22 cellular contexts compared by ENCODE assay signal in genomic region chrX:69523314-69523713, GRCh38. TPM values are rescaled to one million over a fixed set of nuclear protein-coding genes. Genes with fewer than 3 reads are reported as not detected.
DNase-seq lines count a peak whose midpoint lies in the region; ATAC-seq, FAIRE-seq and TF ChIP-seq lines count a peak whose summit lies in the region.
"Had no signal": no experiment of that assay in that cellular context is flagged by ENCODE, and none has a peak within 500 bp of the region (broad histone marks: within the 10 kb centered on the region; RNA-seq: fewer than 3 reads in every experiment).

No MANE protein-coding gene starts in this region.

- in situ Hi-C loops in KBM-7 (cut with MboI; ENCODE audit: low pct_unique_long_range_greater_than_20kb, low sequenced_read_pairs) (no loop called here), K562 (cut with MboI) (no loop called here)

- intact Hi-C loops in K562 (cut with micrococcal nuclease): no loop called here

- H3K9ac ChIP-seq in K562 (ENCODE audit: insufficient read depth in 1 of 2, low read depth in 2 of 2, low read length in 2 of 2): no peak overlapping the region
- H3K9ac ChIP-seq: KMS-11, SK-N-SH had no signal

- H3K9me1 ChIP-seq in K562 (ENCODE audit: control insufficient read depth, insufficient read depth, low read length): no peaks in the 10 kb centered on the region

- no peaks in the 10 kb centered on the region for H4K20me1 ChIP-seq in K562 (replicated peaks; ENCODE audit: control insufficient read depth, insufficient read depth, low read length)

- WGBS in K562 (ENCODE audit: insufficient coverage, low coverage, missing lambda C conversion rate): 0% methylated on average over 3 of the region's 4 CpGs

- no peak overlapping the region for H2AFZ ChIP-seq in K562 (ENCODE audit: low read depth, low read length)
- H2AFZ ChIP-seq: PC-9 had no signal

- H3K4me1 ChIP-seq in K562 (replicated peaks in 1 of 2; ENCODE audit: control insufficient read depth in 2 of 2, insufficient read depth in 2 of 2, low read length in 2 of 2): no peaks in the 10 kb centered on the region
- peaks cover 0 to 20% of the 10 kb centered on the region in 2 donors for H3K4me1 ChIP-seq in right atrium auricular region

- H3K4me3 ChIP-seq in K562 (no peak overlapping the region), right atrium auricular region (no peak overlapping the region)
- H3K4me3 ChIP-seq: PC-9 had no signal

- ATAC-seq in K562: no peak

- POLR2A ChIA-PET in K562 (lab: Yijun Ruan, JAX): no interaction called here

- H3K27me3 ChIP-seq in K562 (ENCODE audit: control insufficient read depth in 2 of 2, insufficient read depth in 2 of 2, low read length in 2 of 2): no peaks in the 10 kb centered on the region
- no peaks in the 10 kb centered on the region for H3K27me3 ChIP-seq in right atrium auricular region

- H3K79me2 ChIP-seq in K562 (ENCODE audit: control insufficient read depth, insufficient read depth, low read length): no peaks in the 10 kb centered on the region

- no peak for FAIRE-seq in K562 (lab: Jason Lieb, UNC)
- FAIRE-seq: A204.1, GM12892 had no signal

- no peak for TF ChIP-seq RAD21 in K562 (CRISPR knock-in tag; conservative IDR thresholded peaks at IDR 0.05 in 1 of 2, IDR thresholded peaks at IDR 0.05 in 1 of 2)

- TF ChIP-seq CTCF in K562 (IDR thresholded peaks at IDR 0.05 in 2 of 3, conservative IDR thresholded peaks at IDR 0.05 in 1 of 3; ENCODE audit: insufficient read depth in 2 of 3, low read depth in 1 of 3, low read length in 3 of 3) (no peak), right atrium auricular region (IDR thresholded peaks at IDR 0.05) (no peak)

- CTCF ChIA-PET in K562 (lab: Yijun Ruan, JAX; ENCODE audit: low intra/inter-chr PET ratio): no interaction called here

- DNase-seq in DMS79 (lab: John Stamatoyannopoulos, UW) (peak; percentile 41), KBM-7 (peak; percentile 28), K562 (ENCODE audit: extremely low read depth in 1 of 4, low spot score in 3 of 4) (no peak), right atrium auricular region (ENCODE audit: low spot score) (no peak), midbrain (lab: John Stamatoyannopoulos, UW) (no peak), NCI-H2107 treated with DMSO at 0.1 percent for 48 hours (lab: John Stamatoyannopoulos, UW; ENCODE audit: unreplicated experiment) (no peak)
- DNase-seq in activated CD8-positive, alpha-beta memory T cell treated with anti-CD3 and anti-CD28 coated beads, Interleukin-2, amount 50 U/mL, for 4 hours: no peak
- DNase-seq: DND-41, GOT3, HCEC 1CT, MV-4-11, NCI-H1694, NCI-H2081, PC-9, RPMI8226, SIG-M5, SK-N-SH, T-helper 1 cell had no signal

- no peak for TF ChIP-seq EP300 in K562 (IDR thresholded peaks at IDR 0.05; ENCODE audit: low read length)

- BruUV-seq in K562 (replicated peaks; lab: Mats Ljungman, UMichigan): no TSS peak

- H3K4me2 ChIP-seq in K562 (ENCODE audit: insufficient read depth, low read length): no peak overlapping the region
- H3K4me2 ChIP-seq: KMS-11, PC-9, SK-N-SH had no signal

- no peak for TF ChIP-seq POLR2A in K562 (conservative IDR thresholded peaks at IDR 0.05)

- H3K36me3 ChIP-seq in K562 (ENCODE audit: control insufficient read depth, insufficient read depth, low read length) (no peaks in the 10 kb centered on the region), right atrium auricular region (no peaks in the 10 kb centered on the region)

- H3K9me3 ChIP-seq in K562 (replicated peaks; ENCODE audit: control insufficient read depth, insufficient read depth, low read depth, low read length): no peaks in the 10 kb centered on the region
- no peaks in the 10 kb centered on the region for H3K9me3 ChIP-seq in right atrium auricular region
- H3K9me3 ChIP-seq: SK-N-SH had no signal

- H3K27ac ChIP-seq in K562 (ENCODE audit: extremely low read depth, low read depth, low read length) (no peak overlapping the region), right atrium auricular region (peak overlapping the region; percentile 42 to 67)
- H3K27ac ChIP-seq: C4-2B, KMS-11, PC-9 had no signal

TF ChIP-seq in K562, 482 proteins besides CTCF, POLR2A, EP300 and RAD21:
- TF ChIP-seq IRF9 (tag; IDR thresholded peaks at IDR 0.05): no peak
- peak; percentile 17; the same call in 1 of the 2 replicates for TF ChIP-seq RFX1 (IDR thresholded peaks at IDR 0.05)

RNA-seq across cellular contexts. Expression of gene NALF2, which starts 19.2 kb away (rescaled TPM):
- not detected in 2 replicates for total RNA-seq in K562 (2011; cell fraction: chromatin; rRNA removed; ENCODE audit: low replicate concordance)
- not detected in 2 replicates for total RNA-seq in K562 (2011; cell fraction: nucleolus; rRNA removed)
- total RNA-seq in K562 (2011; cell fraction: nucleoplasm; rRNA removed): not detected in 2 replicates
- not detected in 2 replicates for total RNA-seq in K562 (2014; rRNA removed)
- total RNA-seq in K562 (2014; rRNA removed; fragmentation: Illumina TruSeq; extraction: Trizol): not detected in 2 replicates
- total RNA-seq in K562 (2015; rRNA removed; fragmentation: Illumina TruSeq; extraction: Trizol): not detected in 2 replicates
- not detected in 2 replicates for total RNA-seq in K562 (2021)
- not detected in 2 replicates for polyA plus RNA-seq in K562 (2011; rRNA removed)
- polyA plus RNA-seq in K562 (2011; cell fraction: cytosol; rRNA removed): not detected in 2 replicates
- not detected in 2 replicates for polyA plus RNA-seq in K562 (2011; cell fraction: nucleus; rRNA removed)
- polyA plus RNA-seq in K562 (2012): not detected in 2 replicates
- polyA plus RNA-seq in K562 (2014; fragmentation: Illumina TruSeq; extraction: Trizol): not detected in 2 replicates
- not detected for polyA plus RNA-seq in K562 (2014; fragmentation: Nextera tagmentation; extraction: Ambion mirVana)
- polyA plus RNA-seq in K562 (2014; rRNA removed): not detected in 2 replicates
- not detected in 2 replicates for polyA minus RNA-seq in K562 (2011; rRNA and poly(A)+ RNA removed)
- polyA minus RNA-seq in K562 (2011; cell fraction: cytosol; rRNA and poly(A)+ RNA removed): not detected in 2 replicates
- not detected in 2 replicates for polyA minus RNA-seq in K562 (2011; cell fraction: nucleus; rRNA and poly(A)+ RNA removed)
- 10 to 100 TPM; 35.5 to 62.7 TPM for total RNA-seq in right atrium auricular region
- total RNA-seq: PC-9 had no signal

Comparison
In these comparisons a context has a peak if more than half of its experiments do, and no peak if none do; other contexts are left out.
1. DNase-seq: peak in DMS79 (single experiment) and KBM-7 (single experiment); none in K562 (0 of 4), right atrium auricular region (single experiment), midbrain (single experiment), NCI-H2107 treated with DMSO at 0.1 percent for 48 hours (single experiment) and activated CD8-positive, alpha-beta memory T cell treated with anti-CD3 and anti-CD28 coated beads, Interleukin-2, amount 50 U/mL, for 4 hours (single experiment).
2. RNA of gene NALF2, which starts 19.2 kb away (total RNA-seq): 35.5 to 62.7 TPM in right atrium auricular region; not detected in K562; every median in the first group is over 10 times any median in the second.